In genomic region chr18:44638141-44638540, GRCh38 we compare ENCODE assay signal across 28 cellular contexts. TPM values are rescaled to one million over a fixed set of nuclear protein-coding genes. Genes with fewer than 3 reads are reported as not detected.
A peak's percentile ranks its signal among the peaks of the same experiment; 100 is the strongest.
DNase-seq lines count a peak whose midpoint lies in the region; ATAC-seq and TF ChIP-seq lines count a peak whose summit lies in the region.
"Had no signal": no experiment of that assay in that cellular context is flagged by ENCODE, and none has a peak within 500 bp of the region (broad histone marks: within the 10 kb centered on the region; RNA-seq: fewer than 3 reads in every experiment).

No MANE protein-coding gene starts in this region.

- intact Hi-C loops in mammary epithelial cell (cut with micrococcal nuclease) = loop anchor here (5.0 kb wide), 1 partner anchor 226 kb away; no protein-coding TSS in a partner anchor

- in situ Hi-C loops in mammary epithelial cell (cut with MboI; ENCODE audit: low sequenced_read_pairs in 2 of 2) = no loop called here

- dilution Hi-C loops in mammary epithelial cell (cut with HindIII; ENCODE audit: low sequenced_read_pairs) = no loop called here

- BruUV-seq in mammary epithelial cell (replicated peaks; lab: Mats Ljungman, UMichigan) = no TSS peak

- no peaks in the 10 kb centered on the region for H3K9me2 ChIP-seq in hepatocyte (replicated peaks; ENCODE audit: insufficient read depth)

- TF ChIP-seq CTCF in mammary epithelial cell (conservative IDR thresholded peaks at IDR 0.05 in 1 of 2, IDR thresholded peaks at IDR 0.05 in 1 of 2; ENCODE audit: extremely low read depth in 1 of 2, insufficient read depth in 1 of 2, low read depth in 1 of 2, low read length in 2 of 2) (peak; percentile 1 to 3), hepatocyte (IDR thresholded peaks at IDR 0.05; ENCODE audit: poor library complexity) (no peak), foreskin fibroblast (IDR thresholded peaks at IDR 0.05; ENCODE audit: low read depth, low read length) (no peak)

- H3K4me1 ChIP-seq in mammary epithelial cell (ENCODE audit: insufficient read depth, low read length) (peaks cover 24% of the 10 kb centered on the region), hepatocyte (ENCODE audit: insufficient read depth) (peaks cover 8% of the 10 kb centered on the region)
- H3K4me1 ChIP-seq: ascending aorta, BLaER1, left ventricle myocardium inferior, tibial artery had no signal

- peak overlapping the region; percentile 37 for H3K9ac ChIP-seq in mammary epithelial cell (ENCODE audit: insufficient read depth, low read length)
- H3K9ac ChIP-seq: BLaER1 had no signal

- CTCF ChIA-PET in mammary epithelial cell (lab: Charles Lee; ENCODE audit: low non-redundant PET) = no interaction called here

- H3K27ac ChIP-seq in mammary epithelial cell (ENCODE audit: insufficient read depth, low read depth, low read length) (peak overlapping the region; percentile 78), hepatocyte (peak overlapping the region; percentile 44)
- H3K27ac ChIP-seq: ascending aorta, BLaER1, left ventricle myocardium inferior, neutrophil, RWPE1, SK-N-MC, spleen, tibial artery had no signal

- H3K4me2 ChIP-seq in mammary epithelial cell (ENCODE audit: insufficient read depth, low read depth, low read length) (peak overlapping the region; percentile 70), hepatocyte (no peak overlapping the region)
- H3K4me2 ChIP-seq: BLaER1 had no signal

- ATAC-seq in GM19324 (IDR thresholded peaks at IDR 0.05; ENCODE audit: low FRiP score, unreplicated experiment) (no peak), HG03354 (IDR thresholded peaks at IDR 0.05; ENCODE audit: poor library complexity, severe bottlenecking, unreplicated experiment) (no peak)
- ATAC-seq: gastroesophageal sphincter had no signal

- H2AFZ ChIP-seq in mammary epithelial cell (ENCODE audit: low read depth, low read length) (peak overlapping the region; percentile 53), hepatocyte (no peak overlapping the region)

- H3K4me3 ChIP-seq in mammary epithelial cell (replicated peaks in 1 of 3; ENCODE audit: insufficient read depth in 1 of 3, low read depth in 2 of 3, low read length in 3 of 3) (peak overlapping the region in 1 of 3 experiments; percentile 21), hepatocyte (no peak overlapping the region), foreskin fibroblast (ENCODE audit: low read depth in 1 of 2, low read length in 2 of 2) (no peak overlapping the region)
- H3K4me3 ChIP-seq: ascending aorta, BLaER1, gastroesophageal sphincter, left ventricle myocardium inferior, SK-N-MC, spleen, tibial artery had no signal

- no peaks in the 10 kb centered on the region for H3K79me2 ChIP-seq in mammary epithelial cell (ENCODE audit: insufficient read depth, low read length)
- no peaks in the 10 kb centered on the region for H3K79me2 ChIP-seq in hepatocyte

- no peaks in the 10 kb centered on the region for H3K27me3 ChIP-seq in mammary epithelial cell (ENCODE audit: insufficient read depth, low read length)
- no peaks in the 10 kb centered on the region for H3K27me3 ChIP-seq in hepatocyte
- H3K27me3 ChIP-seq: ascending aorta, BLaER1, gastroesophageal sphincter, neutrophil, spleen, tibial artery had no signal

- H3K36me3 ChIP-seq in mammary epithelial cell (ENCODE audit: insufficient read depth, low read length) (no peaks in the 10 kb centered on the region), hepatocyte (replicated peaks; ENCODE audit: insufficient read depth, low read depth) (no peaks in the 10 kb centered on the region)
- H3K36me3 ChIP-seq: ascending aorta, BLaER1, gastroesophageal sphincter, left ventricle myocardium inferior, neutrophil, spleen, tibial artery had no signal

- DNase-seq in HK-2 (ENCODE audit: unreplicated experiment) (peak; percentile 7), mammary epithelial cell (no peak), hepatocyte (ENCODE audit: low spot score) (no peak), renal cortical epithelial cell (ENCODE audit: low read depth) (peak; percentile 92), foreskin fibroblast (no peak)
- DNase-seq: activated B cell treated with CpG ODN at 0.5 μM for 24 hours; activated CD4-positive, alpha-beta T cell treated with anti-CD3 and anti-CD28 coated beads, Interleukin-2, amount 10 ng/mL, durations not matched to agents 7 days and 5 days; activated T-cell treated with anti-CD3 and anti-CD28 coated beads, Interleukin-2, amount 50 U/mL, for 4 hours; cortex of kidney; DMS153; H9; hippocampal formation; IMR-90; left ventricle myocardium inferior; NCI-H1048; NCI-H446 treated with DMSO at 0.1 percent for 48 hours; posterior cingulate gyrus; spleen; stimulated activated CD8-positive, alpha-beta memory T cell treated with anti-CD3 and anti-CD28 coated beads, Interleukin-4, amount 100 ng/mL, for 48 hours; tibial artery had no signal

- WGBS in mammary epithelial cell (ENCODE audit: low coverage, missing lambda C conversion rate) = 82% methylated on average over 4 of the region's 4 CpGs
- WGBS in hepatocyte (ENCODE audit: low lambda C conversion rate, missing lambda C conversion rate) = 94% methylated on average over 4 of the region's 4 CpGs

- H4K20me1 ChIP-seq in mammary epithelial cell (ENCODE audit: insufficient read depth, low read length) (no peaks in the 10 kb centered on the region), hepatocyte (ENCODE audit: insufficient read depth, poor library complexity, severe bottlenecking) (no peaks in the 10 kb centered on the region)
- H4K20me1 ChIP-seq: BLaER1 had no signal

- H3K9me3 ChIP-seq in mammary epithelial cell (replicated peaks; ENCODE audit: insufficient read depth, low read length) (no peaks in the 10 kb centered on the region), hepatocyte (ENCODE audit: low read depth) (no peaks in the 10 kb centered on the region)
- H3K9me3 ChIP-seq: ascending aorta, BLaER1, gastroesophageal sphincter, left ventricle myocardium inferior, neutrophil, spleen, tibial artery had no signal

RNA-seq across cellular contexts. Expression of gene SETBP1, which starts 42.5 kb away (rescaled TPM):
- total RNA-seq in mammary epithelial cell (10 to 100 TPM; 23.2 to 34.7 TPM), hepatocyte (20.1 and 21.1 TPM in 2 replicates), renal cortical epithelial cell (2.1 and 17.9 TPM in 2 replicates)
- polyA plus RNA-seq in mammary epithelial cell (7.4 TPM), hepatocyte (8.6 and 10.3 TPM in 2 replicates)
- polyA minus RNA-seq in mammary epithelial cell = 12.7 TPM

Comparison
In these comparisons a context has a peak if more than half of its experiments do, and no peak if none do; other contexts are left out.
1. DNase-seq: peak in HK-2 (single experiment) and renal cortical epithelial cell (single experiment); none in mammary epithelial cell (single experiment), hepatocyte (single experiment) and foreskin fibroblast (0 of 2).
2. CTCF ChIP-seq: peak in mammary epithelial cell (2 of 2); none in hepatocyte (single experiment) and foreskin fibroblast (single experiment).